In genomic region chr7:150900675-150901074, GRCh38 we compare ENCODE assay signal across 19 cellular contexts. TPM values are rescaled to one million over a fixed set of nuclear protein-coding genes. Genes with fewer than 3 reads are reported as not detected.
"Had no signal": no experiment of that assay in that cellular context is flagged by ENCODE, and none has a peak within 500 bp of the region (broad histone marks: within the 10 kb centered on the region; RNA-seq: fewer than 3 reads in every experiment).

No MANE protein-coding gene starts in this region.

- FAIRE-seq: endometrium, keratinocyte had no signal

- H3K27me3 ChIP-seq: ascending aorta, testis had no signal

- H3K27ac ChIP-seq: ascending aorta, left lung, stomach, testis had no signal

- H3K36me3 ChIP-seq: ascending aorta, left lung, stomach had no signal

- ATAC-seq: activated naive CD8-positive, alpha-beta T cell treated with anti-CD3 and anti-CD28 coated beads, Interleukin-2, amount 50 U/mL, for 24 hours; activated T-helper 17 cell treated with anti-CD3 and anti-CD28 coated beads, Interleukin-2, amount 50 U/mL, for 72 hours; esophagus mucosa; left lung; natural killer cell treated with Interleukin-12 subunit alpha and Interleukin-12 subunit beta and Interleukin-15 and Interleukin-18, amount 100 ng/mL, for 72 hours; sciatic nerve had no signal

- H3K9me3 ChIP-seq: ascending aorta, left lung, mucosa of descending colon, stomach, testis had no signal

- DNase-seq: activated CD4-positive, alpha-beta T cell treated with anti-CD3 and anti-CD28 coated beads, Interleukin-2, amount 10 ng/mL, durations not matched to agents 7 days and 5 days; activated CD4-positive, CD25-positive, alpha-beta regulatory T cell; activated naive CD4-positive, alpha-beta T cell treated with Interleukin-2 at 50 U/mL for 16 hours; activated naive CD8-positive, alpha-beta T cell treated with anti-CD3 and anti-CD28 coated beads, Interleukin-2, amount 50 U/mL, for 24 hours; dorsolateral prefrontal cortex; mammary epithelial cell; stimulated activated CD4-positive, alpha-beta T cell treated with anti-CD3 and anti-CD28 coated beads, Interleukin-1b, Interleukin-23, amount 100 ng/mL, for 48 hours; stomach; testis had no signal

- H3K4me3 ChIP-seq: ascending aorta, dorsolateral prefrontal cortex, left lung, mucosa of descending colon, stomach, testis had no signal

RNA-seq across cellular contexts. Expression of gene AOC1, which starts 48.4 kb away (rescaled TPM):
- total RNA-seq: activated CD4-positive, alpha-beta T cell treated with anti-CD3 and anti-CD28 coated beads, Interleukin-2, amount 10 ng/mL, durations not matched to agents 7 days and 5 days; activated T-helper 17 cell treated with anti-CD3 and anti-CD28 coated beads, Interleukin-2, amount 50 U/mL, for 72 hours; mammary epithelial cell; natural killer cell treated with Interleukin-12 subunit alpha and Interleukin-12 subunit beta and Interleukin-15 and Interleukin-18, amount 100 ng/mL, for 72 hours; osteocyte; sciatic nerve had no signal
- polyA plus RNA-seq: keratinocyte, mammary epithelial cell had no signal
